In genomic region chr6:91020741-91021140, GRCh38 we compare ENCODE assay signal across 16 cellular contexts.
DNase-seq lines count a peak whose midpoint lies in the region; ATAC-seq lines count a peak whose summit lies in the region.
"Had no signal": no experiment of that assay in that cellular context is flagged by ENCODE, and none has a peak within 500 bp of the region (broad histone marks: within the 10 kb centered on the region; RNA-seq: fewer than 3 reads in every experiment).

No MANE protein-coding gene starts in this region.

- ATAC-seq in GM18868 (IDR thresholded peaks at IDR 0.05; ENCODE audit: unreplicated experiment) = peak; percentile 95
- peak; percentile 75 for ATAC-seq in GM21619 (IDR thresholded peaks at IDR 0.05; ENCODE audit: unreplicated experiment)
- peak; percentile 75 for ATAC-seq in HG03103 (IDR thresholded peaks at IDR 0.05; ENCODE audit: low read depth, unreplicated experiment)
- no peak for ATAC-seq in HG03439 (IDR thresholded peaks at IDR 0.05; ENCODE audit: unreplicated experiment)
- no peak for ATAC-seq in GM19467 (IDR thresholded peaks at IDR 0.05; ENCODE audit: unreplicated experiment)
- ATAC-seq: activated CD4-positive, CD25-positive, alpha-beta regulatory T cell treated with anti-CD3 and anti-CD28 coated beads, Interleukin-2, amount 50 U/mL, for 24 hours had no signal

- DNase-seq in kidney tubule cell (ENCODE audit: low spot score) (peak; percentile 43), NCI-H1092 treated with DMSO at 0.1 percent for 48 hours (lab: John Stamatoyannopoulos, UW) (no peak), C1 segment of cervical spinal cord (lab: John Stamatoyannopoulos, UW) (no peak)
- DNase-seq: activated CD8-positive, alpha-beta memory T cell treated with anti-CD3 and anti-CD28 coated beads, Interleukin-2, amount 50 U/mL, for 4 hours; caudate nucleus; CD4-positive, alpha-beta T cell; immature natural killer cell; IMR-90; NCI-H1105; T-helper 1 cell had no signal

Comparison
In these comparisons a context has a peak if more than half of its experiments do, and no peak if none do; other contexts are left out.
1. ATAC-seq: peak in GM18868 (single experiment), GM21619 (single experiment) and HG03103 (single experiment); none in HG03439 (single experiment) and GM19467 (single experiment).